In the genomic region with DNA sequence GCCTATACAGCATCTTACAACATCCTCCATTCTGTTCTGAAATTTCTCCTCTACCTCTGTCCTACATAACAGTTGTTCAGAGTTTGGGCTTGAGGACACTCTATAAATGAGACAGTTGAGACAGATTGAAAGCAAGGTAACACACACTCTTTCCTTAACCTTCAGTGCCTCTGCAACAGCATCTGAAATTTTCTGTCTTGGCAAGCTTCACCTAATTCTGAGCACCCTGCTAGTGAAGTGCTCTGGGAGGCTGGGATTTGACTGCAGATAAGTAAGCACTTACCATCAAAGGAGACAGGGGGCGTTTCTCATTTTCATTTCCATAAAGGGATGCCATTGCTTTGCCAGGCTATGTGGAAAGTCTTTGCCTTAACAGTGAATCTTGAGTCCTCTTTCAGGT, we compare ENCODE assay signal across 8 cellular contexts. TPM values are rescaled to one million over a fixed set of nuclear protein-coding genes. Genes with fewer than 3 reads are reported as not detected.
A peak's percentile ranks its signal among the peaks of the same experiment; 100 is the strongest.
DNase-seq lines count a peak whose midpoint lies in the region; ATAC-seq, FAIRE-seq and TF ChIP-seq lines count a peak whose summit lies in the region.
"Not testable (repeated sequence)": the region's sequence is repeated elsewhere in the genome, so short reads cannot be mapped to it uniquely, and the experiment has no call there.

No MANE protein-coding gene starts in this region.

- not testable (repeated sequence) for H3K4me1 Mint-ChIP-seq in endodermal cell

- H3K9me3 ChIP-seq in A673 (ENCODE audit: low read depth, low read length, poor library complexity, severe bottlenecking); GM12878 (replicated peaks; ENCODE audit: control insufficient read depth, insufficient read depth, low read length); endodermal cell (ENCODE audit: control insufficient read depth, low read length); gastrocnemius medialis: not testable (repeated sequence)

- not testable (repeated sequence) for H3K36me3 ChIP-seq in A673 (ENCODE audit: insufficient read depth, low read length, poor library complexity, severe bottlenecking); GM12878 (ENCODE audit: control insufficient read depth in 2 of 2, insufficient read depth in 2 of 2, low read length in 1 of 2); endodermal cell (ENCODE audit: control insufficient read depth, insufficient read depth, low read length); gastrocnemius medialis

- not testable (repeated sequence) for TF ChIP-seq RAD21 in GM12878 (IDR thresholded peaks at IDR 0.05; ENCODE audit: insufficient read depth, low read depth, low read length)

- FAIRE-seq in GM12878 (lab: Jason Lieb, UNC): not testable (repeated sequence)

- not testable (repeated sequence) for H3K4me1 ChIP-seq in A673 (ENCODE audit: insufficient read depth, low read length, poor library complexity, severe bottlenecking); GM12878 (ENCODE audit: control insufficient read depth, insufficient read depth, low read length); endodermal cell (ENCODE audit: control insufficient read depth, insufficient read depth, low read length)
- H3K4me1 ChIP-seq in gastrocnemius medialis: peaks cover 86 to 87% of the 10 kb centered on the region in 2 donors

- not testable (repeated sequence) for H3K4me3 ChIP-seq in A673 (ENCODE audit: low read depth, low read length, poor library complexity, severe bottlenecking); Jurkat, Clone E6-1 (ENCODE audit: low read length); GM12878; endodermal cell (ENCODE audit: low read length)
- peak overlapping the region in 2 of 4 donors; percentile 7 to 14 for H3K4me3 ChIP-seq in gastrocnemius medialis

- not testable (repeated sequence) for H3K27me3 ChIP-seq in A673 (replicated peaks; ENCODE audit: insufficient read depth, low read depth, low read length, poor library complexity); GM12878 (replicated peaks in 1 of 2; ENCODE audit: control insufficient read depth in 2 of 2, insufficient read depth in 2 of 2, low read length in 1 of 2); endodermal cell (ENCODE audit: control insufficient read depth, insufficient read depth, low read length, poor library complexity, severe bottlenecking); gastrocnemius medialis

- POLR2A ChIA-PET in A673 (lab: Charles Lee; ENCODE audit: low non-redundant PET); GM12878 (lab: Charles Lee): not testable (repeated sequence)

- H3K79me2 ChIP-seq in GM12878 (ENCODE audit: control insufficient read depth, insufficient read depth, low read length): not testable (repeated sequence)

- H3K27ac Mint-ChIP-seq in endodermal cell: not testable (repeated sequence)

- H3K9ac ChIP-seq in GM12878 (ENCODE audit: control insufficient read depth, insufficient read depth, low read length); endodermal cell (ENCODE audit: extremely low read depth, low read length, poor library complexity, severe bottlenecking): not testable (repeated sequence)

- H3K9me3 Mint-ChIP-seq in endodermal cell: not testable (repeated sequence)

- RAD21 ChIA-PET in GM12878 (lab: Charles Lee; ENCODE audit: unreplicated experiment): not testable (repeated sequence)

- CTCF ChIA-PET in A673 (lab: Charles Lee); GM12878 (lab: Yijun Ruan, JAX): not testable (repeated sequence)

- 0 out of 2 replicates have a peak, but pooled peaks have one; percentile 22 for TF ChIP-seq CTCF in A673 (conservative IDR thresholded peaks at IDR 0.05; ENCODE audit: low read depth, low read length)
- peak; percentile 4 for TF ChIP-seq CTCF in GM12873 (IDR thresholded peaks at IDR 0.05; ENCODE audit: insufficient read depth, low read depth, low read length, missing control alignments)
- TF ChIP-seq CTCF in GM12878 (IDR thresholded peaks at IDR 0.05 in 2 of 3, conservative IDR thresholded peaks at IDR 0.05 in 1 of 3; ENCODE audit: control insufficient read depth in 2 of 3, extremely low read depth in 1 of 3, insufficient read depth in 1 of 3, low read depth in 3 of 3, low read length in 3 of 3); gastrocnemius medialis (IDR thresholded peaks at IDR 0.05 in 4 of 5, conservative IDR thresholded peaks at IDR 0.05 in 1 of 5): not testable (repeated sequence)
- peak; percentile 60 for TF ChIP-seq CTCF in endodermal cell (conservative IDR thresholded peaks at IDR 0.05)

- SMC1A ChIA-PET in GM12878 (lab: Charles Lee; ENCODE audit: uncharacterized antibody, unreplicated experiment): not testable (repeated sequence)

- not testable (repeated sequence) for H3K27ac ChIP-seq in A673 (ENCODE audit: low read depth, low read length, poor library complexity, severe bottlenecking); GM12878 (ENCODE audit: control insufficient read depth, insufficient read depth); endodermal cell (ENCODE audit: low read depth, low read length)
- H3K27ac ChIP-seq in gastrocnemius medialis: peak overlapping the region; percentile 86 to 98 (median 92)

- H3K4me3 Mint-ChIP-seq in endodermal cell: not testable (repeated sequence)

- TF ChIP-seq EP300 in GM12878 (IDR thresholded peaks at IDR 0.05; ENCODE audit: borderline replicate concordance in 1 of 2, control insufficient read depth in 1 of 2, low read depth in 2 of 2, low read length in 2 of 2): not testable (repeated sequence)

- H3K36me3 Mint-ChIP-seq in endodermal cell (ENCODE audit: low read depth): not testable (repeated sequence)

- in situ Hi-C loops in GM12878 (cut with MboI); gastrocnemius medialis (cut with MboI; ENCODE audit: low sequenced_read_pairs in 4 of 4): not testable (repeated sequence)

- not testable (repeated sequence) for TF ChIP-seq POLR2A in GM12878 (IDR thresholded peaks at IDR 0.05; ENCODE audit: low read depth, low read length); gastrocnemius medialis (IDR thresholded peaks at IDR 0.05)

- 0% methylated on average over 1 of the region's 1 CpG for WGBS in GM12878 (ENCODE audit: insufficient coverage, insufficient replicate concordance, low lambda C conversion rate, missing lambda C conversion rate)
- WGBS in endodermal cell (ENCODE audit: insufficient coverage in 1 of 2, insufficient read length in 1 of 2), 2 experiments: 80% methylated on average over 1 of the region's 1 CpG; no CpG with 5 or more reads in 1 of the 2 experiments

- intact Hi-C loops in A673 (cut with micrococcal nuclease; ENCODE audit: unreplicated experiment); GM12878 (cut with micrococcal nuclease; ENCODE audit: unreplicated experiment); left ventricle myocardium superior (cut with micrococcal nuclease); gastrocnemius medialis (cut with DNase I; ENCODE audit: low total_unique reads): not testable (repeated sequence)

- H4K20me1 ChIP-seq in GM12878 (ENCODE audit: control insufficient read depth, insufficient read depth): not testable (repeated sequence)

- H2AFZ ChIP-seq in GM12878 (ENCODE audit: control insufficient read depth, low read depth, low read length): not testable (repeated sequence)

- ATAC-seq in GM12878: peak; percentile 38; the same call in 2 of the 3 replicates
- peak; percentile 38 for ATAC-seq in left ventricle myocardium superior
- ATAC-seq in gastrocnemius medialis: peak; percentile 20 to 60

- not testable (repeated sequence) for BruUV-seq in A673 (replicated peaks; lab: Mats Ljungman, UMichigan); GM12878 (replicated peaks; lab: Mats Ljungman, UMichigan)

- not testable (repeated sequence) for H3K27me3 Mint-ChIP-seq in endodermal cell (ENCODE audit: insufficient read depth)

- not testable (repeated sequence) for H3K4me2 ChIP-seq in GM12878 (ENCODE audit: control insufficient read depth, insufficient read depth)

- not testable (repeated sequence) for DNase-seq in A673 (ENCODE audit: low spot score); GM12878 (ENCODE audit: low read depth, low spot score); left ventricle myocardium superior
- peak; percentile 7 for DNase-seq in Jurkat, Clone E6-1 (ENCODE audit: low read depth, low spot score)
- DNase-seq in RPMI8226 (peak; percentile 6), endodermal cell (peak; percentile 47), gastrocnemius medialis (peak in 1 of 2 donors; percentile 51)

RNA-seq across cellular contexts. Expression of gene PPP1R12B, which starts 53.3 kb away (rescaled TPM):
- 17.0 and 18.6 TPM in 2 replicates for total RNA-seq in A673 (2021)
- polyA plus RNA-seq in Jurkat, Clone E6-1 (2012; ENCODE audit: insufficient read depth, insufficient read length): 4.6 TPM
- 162 and 164 TPM in 2 replicates for total RNA-seq in GM12878 (2013; cell fraction: nucleolus; rRNA removed)
- 6.0 and 6.3 TPM in 2 replicates for total RNA-seq in GM12878 (2014; rRNA removed)
- total RNA-seq in GM12878 (2014; rRNA removed; fragmentation: Illumina TruSeq; extraction: Trizol): 6.0 and 6.4 TPM in 2 replicates
- total RNA-seq in GM12878 (2021): 5.3 and 6.4 TPM in 2 replicates
- 1.2 TPM for polyA plus RNA-seq in GM12878 (2011; ENCODE audit: low read depth)
- polyA plus RNA-seq in GM12878 (2011; rRNA removed): 9.4 and 10.0 TPM in 2 replicates
- polyA plus RNA-seq in GM12878 (2011; cell fraction: cytosol; rRNA removed): 8.9 and 10.4 TPM in 2 replicates
- 38.7 and 39.2 TPM in 2 replicates for polyA plus RNA-seq in GM12878 (2011; cell fraction: nucleus; rRNA removed)
- polyA plus RNA-seq in GM12878 (2012): 1.1 and 1.5 TPM in 2 replicates
- polyA plus RNA-seq in GM12878 (2014; fragmentation: Illumina TruSeq; extraction: Trizol): 2.1 and 5.0 TPM in 2 replicates
- under 1 TPM; 0.29 to 0.61 TPM for polyA plus RNA-seq in GM12878 (2014; fragmentation: Nextera tagmentation; extraction: Ambion mirVana)
- 1.8 and 3.5 TPM in 2 replicates for polyA plus RNA-seq in GM12878 (2014; rRNA removed)
- 1 to 10 TPM; 3.3 to 4.4 TPM for polyA plus RNA-seq in GM12878 (2016; fragmentation: Nextera tagmentation; extraction: Ambion mirVana)
- 54.2 and 63.4 TPM in 2 replicates for polyA minus RNA-seq in GM12878 (2011; rRNA and poly(A)+ RNA removed)
- polyA minus RNA-seq in GM12878 (2011; cell fraction: cytosol; rRNA and poly(A)+ RNA removed): 5.8 and 10.7 TPM in 2 replicates
- polyA minus RNA-seq in GM12878 (2011; cell fraction: nucleus; rRNA and poly(A)+ RNA removed): 67.7 and 85.8 TPM in 2 replicates
- 10 to 100 TPM; 19.2 to 20.3 TPM for total RNA-seq in endodermal cell
- 7.9 TPM for polyA plus RNA-seq in endodermal cell (2013, experiment 1 of 2)
- 10.5 TPM for polyA plus RNA-seq in endodermal cell (2013, experiment 2 of 2)
- 667 TPM for total RNA-seq in left ventricle myocardium superior
- 100 to 1,000 TPM; 127 to 207 (median 139) TPM for total RNA-seq in gastrocnemius medialis
